Comparison of ENCODE assay signal across 11 cellular contexts in genomic region chr5:378976-379742, GRCh38. TPM values are rescaled to one million over a fixed set of nuclear protein-coding genes. Genes with fewer than 3 reads are reported as not detected.
DNase-seq lines count a peak whose midpoint lies in the region; TF ChIP-seq lines count a peak whose summit lies in the region.
"Had no signal": no experiment of that assay in that cellular context is flagged by ENCODE, and none has a peak within 500 bp of the region (broad histone marks: within the 10 kb centered on the region; RNA-seq: fewer than 3 reads in every experiment).

No MANE protein-coding gene starts in this region.

- no peak overlapping the region for H3K27ac Mint-ChIP-seq in glutamatergic neuron (ENCODE audit: unreplicated experiment)

- DNase-seq in stimulated activated CD4-positive, alpha-beta T cell treated with anti-CD3 and anti-CD28 coated beads, Interleukin-15, amount 100 ng/mL, for 24 hours, result peak; percentile 26
- DNase-seq in stimulated activated CD4-positive, alpha-beta T cell treated with anti-CD3 and anti-CD28 coated beads, Interleukin-2, amount 100 ng/mL, for 48 hours, result no peak
- DNase-seq in activated CD8-positive, alpha-beta memory T cell treated with anti-CD3 and anti-CD28 coated beads for 24 hours, result peak; percentile 70
- DNase-seq in glutamatergic neuron (peak; percentile 11), cerebellar cortex (ENCODE audit: low spot score) (no peak), GM19238 (ENCODE audit: insufficient read length, low spot score) (no peak), DMS 273 (lab: John Stamatoyannopoulos, UW; ENCODE audit: unreplicated experiment) (no peak)
- no peak for DNase-seq in activated CD4-positive, CD25-positive, alpha-beta regulatory T cell (lab: John Stamatoyannopoulos, UW)
- DNase-seq: activated gamma-delta T cell, NCI-H187 treated with DMSO at 0.1 percent for 48 hours, psoas muscle had no signal

- H3K4me1 Mint-ChIP-seq in glutamatergic neuron (ENCODE audit: low read depth, unreplicated experiment), result peaks cover 2% of the 10 kb centered on the region

- H3K9me3 Mint-ChIP-seq in glutamatergic neuron (ENCODE audit: unreplicated experiment), result peaks cover 4% of the 10 kb centered on the region

- no peak overlapping the region for H3K4me3 Mint-ChIP-seq in glutamatergic neuron (ENCODE audit: unreplicated experiment)

- peaks cover 12% of the 10 kb centered on the region for H3K27me3 Mint-ChIP-seq in glutamatergic neuron (ENCODE audit: unreplicated experiment)

- no peak for TF ChIP-seq CTCF in glutamatergic neuron (IDR thresholded peaks at IDR 0.05; ENCODE audit: partially characterized antibody, unreplicated experiment)

- H3K36me3 Mint-ChIP-seq in glutamatergic neuron (ENCODE audit: unreplicated experiment), result peaks cover 6% of the 10 kb centered on the region

RNA-seq across cellular contexts. Expression of gene AHRR, which starts 57.6 kb away (rescaled TPM):
- total RNA-seq in glutamatergic neuron (ENCODE audit: unreplicated experiment), result 2.0 TPM

Comparison
In these comparisons a context has a peak if more than half of its experiments do, and no peak if none do; other contexts are left out.
1. DNase-seq: peak in stimulated activated CD4-positive, alpha-beta T cell treated with anti-CD3 and anti-CD28 coated beads, Interleukin-15, amount 100 ng/mL, for 24 hours (single experiment), activated CD8-positive, alpha-beta memory T cell treated with anti-CD3 and anti-CD28 coated beads for 24 hours (single experiment) and glutamatergic neuron (single experiment); none in stimulated activated CD4-positive, alpha-beta T cell treated with anti-CD3 and anti-CD28 coated beads, Interleukin-2, amount 100 ng/mL, for 48 hours (0 of 2), cerebellar cortex (single experiment), GM19238 (single experiment), DMS 273 (single experiment) and activated CD4-positive, CD25-positive, alpha-beta regulatory T cell (0 of 4).